Comparison of ENCODE assay signal across 8 cellular contexts in genomic region chr18:57630002-57630758, GRCh38. TPM values are rescaled to one million over a fixed set of nuclear protein-coding genes. Genes with fewer than 3 reads are reported as not detected.
A peak's percentile ranks its signal among the peaks of the same experiment; 100 is the strongest.
DNase-seq lines count a peak whose midpoint lies in the region; ATAC-seq and TF ChIP-seq lines count a peak whose summit lies in the region.

No MANE protein-coding gene starts in this region.

- peak overlapping the region; percentile 73 for H3K4me2 ChIP-seq in BLaER1

- H3K4me1 ChIP-seq in BLaER1, result peaks cover 14% of the 10 kb centered on the region
- H3K4me1 ChIP-seq in colonic mucosa, result no peaks in the 10 kb centered on the region

- H3K27me3 ChIP-seq in BLaER1, result no peaks in the 10 kb centered on the region
- no peaks in the 10 kb centered on the region for H3K27me3 ChIP-seq in colonic mucosa
- no peaks in the 10 kb centered on the region for H3K27me3 ChIP-seq in layer of hippocampus (ENCODE audit: control insufficient read depth, insufficient read depth, low read length)

- H3K9ac ChIP-seq in BLaER1 (peak overlapping the region; percentile 84), colonic mucosa (ENCODE audit: low read depth in 2 of 2, low read length in 2 of 2) (peak overlapping the region; percentile 78 to 85)

- H3K4me3 ChIP-seq in BLaER1 (peak overlapping the region; percentile 77), colonic mucosa (peak overlapping the region; percentile 68)

- H3K36me3 ChIP-seq in BLaER1, result no peaks in the 10 kb centered on the region
- no peaks in the 10 kb centered on the region for H3K36me3 ChIP-seq in colonic mucosa

- no peaks in the 10 kb centered on the region for H4K20me1 ChIP-seq in BLaER1

- ATAC-seq in HG03457 (IDR thresholded peaks at IDR 0.05; ENCODE audit: unreplicated experiment), result peak; percentile 67

- peak overlapping the region; percentile 91 for H3K27ac ChIP-seq in BLaER1
- H3K27ac ChIP-seq in colonic mucosa, result peak overlapping the region; percentile 84
- H3K27ac ChIP-seq in layer of hippocampus (ENCODE audit: low read depth, low read length), result peak overlapping the region; percentile 81

- intact Hi-C loops in colonic mucosa (cut with DNase I), result no loop called here

- H3K9me3 ChIP-seq in BLaER1, result no peaks in the 10 kb centered on the region
- no peaks in the 10 kb centered on the region for H3K9me3 ChIP-seq in colonic mucosa

- peak; percentile 77 for DNase-seq in GM19240 (ENCODE audit: insufficient read length, low spot score)
- DNase-seq in NCI-H510A treated with DMSO at 0.1 percent for 48 hours (lab: John Stamatoyannopoulos, UW), result peak; percentile 96
- DNase-seq in activated CD4-positive, alpha-beta T cell treated with anti-CD3 and anti-CD28 coated beads for 4 hours, result peak; percentile 94 to 95
- DNase-seq in colonic mucosa, result peak; percentile 98
- DNase-seq in stimulated activated CD4-positive, alpha-beta T cell treated with anti-CD3 and anti-CD28 coated beads, Interleukin-1b, Interleukin-23, amount 100 ng/mL, for 24 hours (ENCODE audit: low read depth in 4 of 4, low spot score in 1 of 4), result peak; percentile 84 to 92 (median 88)

- TF ChIP-seq CTCF in colonic mucosa (IDR thresholded peaks at IDR 0.05), result peak; percentile 76

RNA-seq across cellular contexts. Expression of gene NARS1, which starts 8.5 kb away (rescaled TPM):
- 100 to 1,000 TPM; 139 to 164 TPM for total RNA-seq in colonic mucosa

RNA-seq across cellular contexts. Expression of gene FECH, which starts 43.7 kb away (rescaled TPM):
- 10 to 100 TPM; 16.5 to 19.4 TPM for total RNA-seq in colonic mucosa

Comparison
In these comparisons a context has a peak if more than half of its experiments do, and no peak if none do; other contexts are left out.
1. Peak in every context shown above with its lines: DNase-seq, ATAC-seq, H3K4me3 ChIP-seq and H3K27ac ChIP-seq.